Comparison of ENCODE assay signal across 8 cellular contexts in genomic region chr1:31787786-31788137, GRCh38. TPM values are rescaled to one million over a fixed set of nuclear protein-coding genes. Genes with fewer than 3 reads are reported as not detected.
A peak's percentile ranks its signal among the peaks of the same experiment; 100 is the strongest.
DNase-seq lines count a peak whose midpoint lies in the region; ATAC-seq and TF ChIP-seq lines count a peak whose summit lies in the region.

No MANE protein-coding gene starts in this region.

- no peak overlapping the region for H3K27ac ChIP-seq in iPS DF 6.9 (ENCODE audit: low read length)
- peak overlapping the region in 4 of 5 donors; percentile 85 to 90 (median 87) for H3K27ac ChIP-seq in stomach

- in situ Hi-C loops in G401 (cut with HindIII; ENCODE audit: low sequenced_read_pairs) = no loop called here

- WGBS in iPS DF 6.9 (ENCODE audit: insufficient coverage, insufficient read length) = no CpG with 5 or more reads among the region's 1 CpG
- 50 to 82% (median 63%) methylated on average over 1 of the region's 1 CpG for whole genome bisulfite sequencing in stomach, 5 donors

- intact Hi-C loops in activated CD4-positive, alpha-beta T cell treated with anti-CD3 and anti-CD28 coated beads for 36 hours (cut with DNase I, micrococcal nuclease) = loop anchor here (1.0 to 2.0 kb wide), 12 partner anchors 15 to 632 kb away; partner anchors contain the start of genes COL16A1 (in 1 of the 2), KHDRBS1 (in 1 of the 2), PTP4A2 (in 1 of the 2) and SNRNP40 (in 1 of the 2)
- intact Hi-C loops in activated T-helper 1 cell treated with anti-CD3 and anti-CD28 coated beads, Interleukin-12 subunit alpha, Interleukin-12 subunit beta, Interleukin-2, Interleukin-4 antibody, amounts not matched to agents 30 ng/mL and 10 ng/mL and 1 ng/mL, durations not matched to agents 14 hours and 24 hours and 36 hours (cut with micrococcal nuclease) = loop anchor here (1.0 to 10.0 kb wide), 8 partner anchors 73 to 723 kb away; partner anchors contain the start of genes COL16A1, PUM1, SNRNP40 and TMEM39B
- intact Hi-C loops in stomach (cut with DNase I; ENCODE audit: low total_unique reads) (no loop called here), sciatic nerve (cut with DNase I) (no loop called here)

- H3K4me1 ChIP-seq in iPS DF 6.9 (ENCODE audit: control insufficient read depth, insufficient read depth, low read length) (peaks cover 7% of the 10 kb centered on the region), stomach (peaks cover 4 to 24% (median 16%) of the 10 kb centered on the region in 4 donors)

- no peaks in the 10 kb centered on the region for H3K36me3 Mint-ChIP-seq in activated CD4-positive, alpha-beta T cell treated with anti-CD3 and anti-CD28 coated beads for 36 hours (ENCODE audit: low read depth)
- H3K36me3 Mint-ChIP-seq in activated T-helper 1 cell treated with anti-CD3 and anti-CD28 coated beads, Interleukin-12 subunit alpha, Interleukin-12 subunit beta, Interleukin-2, Interleukin-4 antibody, amounts not matched to agents 30 ng/mL and 10 ng/mL and 1 ng/mL, durations not matched to agents 14 hours and 24 hours and 36 hours (ENCODE audit: low read depth) = no peaks in the 10 kb centered on the region

- peak overlapping the region; percentile 82 for H3K27ac Mint-ChIP-seq in activated CD4-positive, alpha-beta T cell treated with anti-CD3 and anti-CD28 coated beads for 36 hours
- peak overlapping the region; percentile 95 for H3K27ac Mint-ChIP-seq in activated T-helper 1 cell treated with anti-CD3 and anti-CD28 coated beads, Interleukin-12 subunit alpha, Interleukin-12 subunit beta, Interleukin-2, Interleukin-4 antibody, amounts not matched to agents 30 ng/mL and 10 ng/mL and 1 ng/mL, durations not matched to agents 14 hours and 24 hours and 36 hours

- DNase-seq in activated CD4-positive, alpha-beta T cell treated with anti-CD3 and anti-CD28 coated beads for 36 hours = no peak
- DNase-seq in activated CD4-positive, alpha-beta T cell treated with anti-CD3 and anti-CD28 coated beads for 1 hour = no peak
- no peak for DNase-seq in activated T-helper 1 cell treated with anti-CD3 and anti-CD28 coated beads, Interleukin-12 subunit alpha, Interleukin-12 subunit beta, Interleukin-2, Interleukin-4 antibody, amounts not matched to agents 30 ng/mL and 10 ng/mL and 1 ng/mL, durations not matched to agents 14 hours and 24 hours and 36 hours (ENCODE audit: low spot score)
- no peak for DNase-seq in iPS DF 6.9 (ENCODE audit: low read depth, low spot score)
- no peak for DNase-seq in stomach
- no peak for DNase-seq in sciatic nerve (ENCODE audit: low spot score)
- DNase-seq in G401 (ENCODE audit: low spot score) = no peak

- no peak for TF ChIP-seq POLR2A in stomach (IDR thresholded peaks at IDR 0.05)

- no peaks in the 10 kb centered on the region for H3K27me3 ChIP-seq in iPS DF 6.9 (ENCODE audit: control insufficient read depth, insufficient read depth, low read length)
- no peaks in the 10 kb centered on the region for H3K27me3 ChIP-seq in stomach

- H3K27me3 Mint-ChIP-seq in activated CD4-positive, alpha-beta T cell treated with anti-CD3 and anti-CD28 coated beads for 36 hours = no peaks in the 10 kb centered on the region
- peaks cover 4% of the 10 kb centered on the region for H3K27me3 Mint-ChIP-seq in activated T-helper 1 cell treated with anti-CD3 and anti-CD28 coated beads, Interleukin-12 subunit alpha, Interleukin-12 subunit beta, Interleukin-2, Interleukin-4 antibody, amounts not matched to agents 30 ng/mL and 10 ng/mL and 1 ng/mL, durations not matched to agents 14 hours and 24 hours and 36 hours (ENCODE audit: insufficient read depth)

- TF ChIP-seq EP300 in stomach (IDR thresholded peaks at IDR 0.05) = no peak

- CTCF ChIA-PET in activated CD4-positive, alpha-beta T cell treated with anti-CD3 and anti-CD28 coated beads for 36 hours (lab: Charles Lee) = interaction anchor here (0.6 to 3.1 kb wide), 7 partner anchors 10 to 124 kb away, joined by 3 to 27 read pairs (median 13); no protein-coding TSS in a partner anchor

- ATAC-seq in activated CD4-positive, alpha-beta T cell treated with anti-CD3 and anti-CD28 coated beads for 36 hours = no peak
- ATAC-seq in sciatic nerve (no peak), GM21825 (IDR thresholded peaks at IDR 0.05; ENCODE audit: unreplicated experiment) (no peak)

- peaks cover 10% of the 10 kb centered on the region for H3K4me1 Mint-ChIP-seq in activated CD4-positive, alpha-beta T cell treated with anti-CD3 and anti-CD28 coated beads for 36 hours
- peaks cover 16% of the 10 kb centered on the region for H3K4me1 Mint-ChIP-seq in activated T-helper 1 cell treated with anti-CD3 and anti-CD28 coated beads, Interleukin-12 subunit alpha, Interleukin-12 subunit beta, Interleukin-2, Interleukin-4 antibody, amounts not matched to agents 30 ng/mL and 10 ng/mL and 1 ng/mL, durations not matched to agents 14 hours and 24 hours and 36 hours (ENCODE audit: low read depth)

- H3K9me3 ChIP-seq in iPS DF 6.9 (ENCODE audit: control insufficient read depth, insufficient read depth, low read length) (no peaks in the 10 kb centered on the region), stomach (no peaks in the 10 kb centered on the region)

- no peaks in the 10 kb centered on the region for H3K9me3 Mint-ChIP-seq in activated CD4-positive, alpha-beta T cell treated with anti-CD3 and anti-CD28 coated beads for 36 hours (ENCODE audit: low read depth)
- no peaks in the 10 kb centered on the region for H3K9me3 Mint-ChIP-seq in activated T-helper 1 cell treated with anti-CD3 and anti-CD28 coated beads, Interleukin-12 subunit alpha, Interleukin-12 subunit beta, Interleukin-2, Interleukin-4 antibody, amounts not matched to agents 30 ng/mL and 10 ng/mL and 1 ng/mL, durations not matched to agents 14 hours and 24 hours and 36 hours

- POLR2A ChIA-PET in activated CD4-positive, alpha-beta T cell treated with anti-CD3 and anti-CD28 coated beads for 36 hours (lab: Charles Lee) = interaction anchor here (0.6 to 1.0 kb wide), 2 partner anchors 42 to 101 kb away, joined by 3 read pairs; no protein-coding TSS in a partner anchor

- H3K4me3 Mint-ChIP-seq in activated CD4-positive, alpha-beta T cell treated with anti-CD3 and anti-CD28 coated beads for 36 hours = peak overlapping the region; percentile 75
- H3K4me3 Mint-ChIP-seq in activated T-helper 1 cell treated with anti-CD3 and anti-CD28 coated beads, Interleukin-12 subunit alpha, Interleukin-12 subunit beta, Interleukin-2, Interleukin-4 antibody, amounts not matched to agents 30 ng/mL and 10 ng/mL and 1 ng/mL, durations not matched to agents 14 hours and 24 hours and 36 hours = peak overlapping the region; percentile 89

- H3K36me3 ChIP-seq in iPS DF 6.9 (ENCODE audit: control insufficient read depth, insufficient read depth, low read length) (no peaks in the 10 kb centered on the region), stomach (no peaks in the 10 kb centered on the region)

- no peak for TF ChIP-seq CTCF in stomach (IDR thresholded peaks at IDR 0.05)

- H3K4me3 ChIP-seq in iPS DF 6.9 (ENCODE audit: low read length) = peak overlapping the region; percentile 64; the same call in 1 of the 2 replicates
- peak overlapping the region in 3 of 4 donors; percentile 58 to 74 (median 65) for H3K4me3 ChIP-seq in stomach

RNA-seq across cellular contexts. Expression of gene ADGRB2, which starts 23.6 kb away (rescaled TPM):
- total RNA-seq in activated CD4-positive, alpha-beta T cell treated with anti-CD3 and anti-CD28 coated beads for 36 hours = 1 to 10 TPM; 1.2 TPM
- total RNA-seq in activated T-helper 1 cell treated with anti-CD3 and anti-CD28 coated beads, Interleukin-12 subunit alpha, Interleukin-12 subunit beta, Interleukin-2, Interleukin-4 antibody, amounts not matched to agents 30 ng/mL and 10 ng/mL and 1 ng/mL, durations not matched to agents 14 hours and 24 hours and 36 hours = 0.13 and 0.29 TPM in 2 replicates
- total RNA-seq in stomach (1 to 10 TPM in 4 of 5 donors, not detected in 1; 1.3 to 4.9 (median 2.8) TPM), sciatic nerve (5.2 TPM)
- polyA plus RNA-seq in stomach = 1 to 10 TPM in 2 of 3 donors, under 1 TPM in 1; 0.61 to 1.9 (median 1.5) TPM
- 45.4 and 49.5 TPM in 2 replicates for total RNA-seq in G401 (2014; rRNA removed; shearing (Covaris generic))

RNA-seq across cellular contexts. Expression of gene SPOCD1, which starts 28.1 kb away (rescaled TPM):
- under 1 TPM; 0.79 to 0.91 TPM for total RNA-seq in activated CD4-positive, alpha-beta T cell treated with anti-CD3 and anti-CD28 coated beads for 36 hours
- not detected in 2 replicates for total RNA-seq in activated T-helper 1 cell treated with anti-CD3 and anti-CD28 coated beads, Interleukin-12 subunit alpha, Interleukin-12 subunit beta, Interleukin-2, Interleukin-4 antibody, amounts not matched to agents 30 ng/mL and 10 ng/mL and 1 ng/mL, durations not matched to agents 14 hours and 24 hours and 36 hours
- total RNA-seq in stomach (10 to 100 TPM in 1 of 5 donors, 1 to 10 TPM in 2, under 1 TPM in 1, not detected in 1; 0.55 to 11.1 (median 5.1) TPM), sciatic nerve (1.3 TPM)
- polyA plus RNA-seq in stomach = 1 to 10 TPM in 2 of 3 donors, under 1 TPM in 1; 0.95 to 5.6 (median 3.1) TPM
- total RNA-seq in G401 (2014; rRNA removed; shearing (Covaris generic)) = 11.8 and 25.3 TPM in 2 replicates

Comparison
In these comparisons a context has a peak if more than half of its experiments do, and no peak if none do; other contexts are left out.
1. intact Hi-C loops: an anchor here in activated CD4-positive, alpha-beta T cell treated with anti-CD3 and anti-CD28 coated beads for 36 hours (1.0 to 2.0 kb wide) and activated T-helper 1 cell treated with anti-CD3 and anti-CD28 coated beads, Interleukin-12 subunit alpha, Interleukin-12 subunit beta, Interleukin-2, Interleukin-4 antibody, amounts not matched to agents 30 ng/mL and 10 ng/mL and 1 ng/mL, durations not matched to agents 14 hours and 24 hours and 36 hours (1.0 to 10.0 kb wide); none called in stomach and sciatic nerve.